Comparison of ENCODE assay signal across 21 cellular contexts in genomic region chr19:50667177-50667758, GRCh38. TPM values are rescaled to one million over a fixed set of nuclear protein-coding genes. Genes with fewer than 3 reads are reported as not detected.
DNase-seq lines count a peak whose midpoint lies in the region; ATAC-seq, FAIRE-seq and TF ChIP-seq lines count a peak whose summit lies in the region.
"Had no signal": no experiment of that assay in that cellular context is flagged by ENCODE, and none has a peak within 500 bp of the region (broad histone marks: within the 10 kb centered on the region; RNA-seq: fewer than 3 reads in every experiment).

No MANE protein-coding gene starts in this region.

- CTCF ChIA-PET in A549 (lab: Yijun Ruan, JAX): interaction anchor here (1.0 to 4.9 kb wide), 6 partner anchors 8 to 116 kb away, joined by 3 to 36 read pairs (median 14); no protein-coding TSS in a partner anchor
- CTCF ChIA-PET in WTC11 (lab: Charles Lee): interaction anchor here (0.6 to 4.5 kb wide), 10 partner anchors 18 to 350 kb away, joined by 3 to 13 read pairs (median 4); partner anchors contain the start of gene C19orf81

- POLR2A ChIA-PET in A549 (lab: Yijun Ruan, JAX): no interaction called here
- POLR2A ChIA-PET in WTC11 (lab: Charles Lee): no interaction called here

- H3K4me1 Mint-ChIP-seq in WTC11: 0 out of 2 replicates have a peak, but pooled peaks cover 7% of the 10 kb centered on the region

- H4K8ac ChIP-seq in neuronal stem cell (ENCODE audit: low read depth, low read length): no peak overlapping the region

- H2BK5ac ChIP-seq in neuronal stem cell (ENCODE audit: low read length): no peak overlapping the region

- H3K4ac ChIP-seq in neuronal stem cell (ENCODE audit: low read length): no peak overlapping the region

- H2BK15ac ChIP-seq in neuronal stem cell (ENCODE audit: low read length): peak overlapping the region; percentile 37

- H3K36me3 ChIP-seq in hepatocyte (replicated peaks; ENCODE audit: insufficient read depth, low read depth): no peaks in the 10 kb centered on the region
- no peaks in the 10 kb centered on the region for H3K36me3 ChIP-seq in neuronal stem cell (replicated peaks in 1 of 2; ENCODE audit: control insufficient read depth in 2 of 2, insufficient read depth in 2 of 2, low read length in 2 of 2)
- H3K36me3 ChIP-seq: SJSA1 had no signal

- peak overlapping the region; percentile 37; the same call in 2 of the 3 replicates for H3K4me3 ChIP-seq in A549
- H3K4me3 ChIP-seq in hepatocyte: no peak overlapping the region
- H3K4me3 ChIP-seq in neuronal stem cell (ENCODE audit: low read length in 2 of 2): no peak overlapping the region
- H3K4me3 ChIP-seq: SJSA1 had no signal

- no peak for TF ChIP-seq CTCF in A549 (IDR thresholded peaks at IDR 0.05)
- TF ChIP-seq CTCF in WTC11 (IDR thresholded peaks at IDR 0.05): no peak
- TF ChIP-seq CTCF in hepatocyte (IDR thresholded peaks at IDR 0.05; ENCODE audit: poor library complexity): no peak

- no peaks in the 10 kb centered on the region for H4K20me1 ChIP-seq in hepatocyte (ENCODE audit: insufficient read depth, poor library complexity, severe bottlenecking)

- no peak for DNase-seq in A549 (ENCODE audit: low read depth in 1 of 2, low spot score in 1 of 2)
- DNase-seq in WTC11 (ENCODE audit: low spot score): no peak
- no peak for DNase-seq in hepatocyte (ENCODE audit: low spot score)
- DNase-seq in neuronal stem cell (ENCODE audit: low spot score): no peak
- DNase-seq in GM12891 (ENCODE audit: insufficient read length, low spot score): no peak
- DNase-seq: BE2C, EL, GF-D8, NCI-H1092 treated with DMSO at 0.1 percent for 48 hours, NCI-H146, NCI-H2029, NCI-H345, NCI-H524, NCI-H774, OCI-M1 had no signal

- H4K91ac ChIP-seq in neuronal stem cell (ENCODE audit: low read depth, low read length, poor library complexity): no peak overlapping the region

- H3K9me3 ChIP-seq in A549: no peaks in the 10 kb centered on the region
- H3K9me3 ChIP-seq in hepatocyte (ENCODE audit: low read depth): no peaks in the 10 kb centered on the region
- H3K9me3 ChIP-seq in neuronal stem cell (replicated peaks in 1 of 2; ENCODE audit: control insufficient read depth in 2 of 2, insufficient read depth in 1 of 2, low read depth in 1 of 2, low read length in 2 of 2): no peaks in the 10 kb centered on the region
- H3K9me3 ChIP-seq: BE2C, SJSA1 had no signal

- H2AFZ ChIP-seq in hepatocyte: no peak overlapping the region
- no peak overlapping the region for H2AFZ ChIP-seq in neuronal stem cell (ENCODE audit: low read length)

- no peak for TF ChIP-seq RAD21 in A549 (conservative IDR thresholded peaks at IDR 0.05 in 1 of 2, IDR thresholded peaks at IDR 0.05 in 1 of 2)

- H3K27ac ChIP-seq in A549 (peak overlapping the region in 1 of 2 experiments; percentile 66; a peak in 3 of 6 replicates), hepatocyte (no peak overlapping the region), neuronal stem cell (replicated peaks; ENCODE audit: low read length) (no peak overlapping the region)
- H3K27ac ChIP-seq: KMS-11, SJSA1 had no signal

- peak overlapping the region; percentile 81 for H2BK120ac ChIP-seq in neuronal stem cell (ENCODE audit: low read depth, low read length)

- no peak overlapping the region for H2BK12ac ChIP-seq in neuronal stem cell (ENCODE audit: low read length)

- H3K27me3 ChIP-seq in hepatocyte (peaks cover 54% of the 10 kb centered on the region), neuronal stem cell (ENCODE audit: control insufficient read depth in 3 of 3, insufficient read depth in 3 of 3, low read depth in 1 of 3, low read length in 3 of 3) (peaks cover 0 to 51% (median 17%) of the 10 kb centered on the region in 3 experiments)
- H3K27me3 ChIP-seq: BE2C had no signal

- peak in 1 of 2 experiments; percentile 29; a peak in 3 of 6 replicates for ATAC-seq in A549
- ATAC-seq in WTC11: peak; percentile 31
- no peak for ATAC-seq in HG03460 (IDR thresholded peaks at IDR 0.05; ENCODE audit: unreplicated experiment)
- no peak for ATAC-seq in GM19463 (IDR thresholded peaks at IDR 0.05; ENCODE audit: unreplicated experiment)
- no peak for ATAC-seq in HG03196 (IDR thresholded peaks at IDR 0.05; ENCODE audit: unreplicated experiment)

- no peak for TF ChIP-seq EP300 in A549 (IDR thresholded peaks at IDR 0.05)

- TF ChIP-seq POLR2A in A549 (IDR thresholded peaks at IDR 0.05; ENCODE audit: low read length) (no peak), GM12891 (IDR thresholded peaks at IDR 0.05; ENCODE audit: low read depth, low read length) (no peak)

- no peak overlapping the region for H3K27ac Mint-ChIP-seq in WTC11

- H3K9ac ChIP-seq in neuronal stem cell (ENCODE audit: low read depth, low read length, poor library complexity): peak overlapping the region; percentile 70
- H3K9ac ChIP-seq: KMS-11 had no signal

- no peak overlapping the region for H3K4me3 Mint-ChIP-seq in WTC11

- peak overlapping the region; percentile 79 for H3K4me2 ChIP-seq in A549
- H3K4me2 ChIP-seq in hepatocyte: peak overlapping the region; percentile 56
- H3K4me2 ChIP-seq in neuronal stem cell (ENCODE audit: insufficient read depth, low read length, poor library complexity, severe bottlenecking): peak overlapping the region; percentile 57
- H3K4me2 ChIP-seq: KMS-11 had no signal

- no peaks in the 10 kb centered on the region for H3K9me2 ChIP-seq in hepatocyte (replicated peaks; ENCODE audit: insufficient read depth)

- H3K14ac ChIP-seq in neuronal stem cell (ENCODE audit: low read length): no peak overlapping the region

- peak overlapping the region; percentile 90 for H3K18ac ChIP-seq in neuronal stem cell (ENCODE audit: low read length)

- peak overlapping the region; percentile 80 for H3K23ac ChIP-seq in neuronal stem cell (ENCODE audit: low read depth, low read length, poor library complexity)

- H3K4me1 ChIP-seq in A549 (peaks cover 30% of the 10 kb centered on the region), hepatocyte (ENCODE audit: insufficient read depth) (no peaks in the 10 kb centered on the region), neuronal stem cell (ENCODE audit: control insufficient read depth in 2 of 2, insufficient read depth in 1 of 2, low read depth in 1 of 2, low read length in 2 of 2) (peaks cover 6 to 8% of the 10 kb centered on the region in 2 donors)
- H3K4me1 ChIP-seq: BE2C, SJSA1 had no signal

- H3K9me3 Mint-ChIP-seq in WTC11: peaks cover 12% of the 10 kb centered on the region

- peaks cover 1% of the 10 kb centered on the region for H3K79me1 ChIP-seq in neuronal stem cell (ENCODE audit: low read depth, low read length)

- peaks cover 8% of the 10 kb centered on the region for H3K36me3 Mint-ChIP-seq in WTC11

- H3K27me3 Mint-ChIP-seq in WTC11 (ENCODE audit: low read depth): peaks cover 83% of the 10 kb centered on the region

- H2AK5ac ChIP-seq in neuronal stem cell (ENCODE audit: low read depth, low read length): no peak overlapping the region

- no peak for FAIRE-seq in A549 (lab: Jason Lieb, UNC)
- FAIRE-seq in GM12891 (lab: Jason Lieb, UNC): no peak
- FAIRE-seq: RCC 7860 had no signal

- no peaks in the 10 kb centered on the region for H3K79me2 ChIP-seq in hepatocyte

- 30% methylated on average over 26 of the region's 56 CpGs for WGBS in A549 (ENCODE audit: missing lambda C conversion rate)
- 62% methylated on average over 17 of the region's 56 CpGs for WGBS in hepatocyte (ENCODE audit: low lambda C conversion rate, missing lambda C conversion rate)
- no CpG with 5 or more reads among the region's 56 CpGs for WGBS in neuronal stem cell (ENCODE audit: extremely low coverage in 2 of 2, insufficient read length in 2 of 2, insufficient replicate concordance in 1 of 2), 2 donors

RNA-seq across cellular contexts. Expression of gene C19orf81, which starts 18.0 kb away (rescaled TPM):
- polyA plus RNA-seq in A549 (2011; rRNA removed) (1.8 and 2.1 TPM in 2 replicates), A549 (2017; fragmentation: RNase III; extraction: RNeasy Plus Mini Kit Qiagen cat#74134 plus additional on column Dnase treatment) (7.9 to 9.5 TPM (median 8.2 TPM) in 3 replicates), hepatocyte (12.4 and 14.7 TPM in 2 replicates)
- 5.7 and 5.8 TPM in 2 replicates for polyA plus RNA-seq in A549 (2012; cell fraction: cytosol; rRNA removed)
- 5.8 and 5.9 TPM in 2 replicates for polyA plus RNA-seq in A549 (2012; cell fraction: nucleus; rRNA removed)
- polyA minus RNA-seq in A549 (2011; rRNA and poly(A)+ RNA removed): not detected in 2 replicates
- total RNA-seq in WTC11 (2021) (22.4 to 24.5 TPM (median 22.9 TPM) in 3 replicates), hepatocyte (2.2 and 4.1 TPM in 2 replicates)
- polyA plus RNA-seq in neuronal stem cell (2013, experiment 1 of 2): 32.6 TPM
- 31.3 TPM for polyA plus RNA-seq in neuronal stem cell (2013, experiment 2 of 2)
- polyA plus RNA-seq in GM12891 (2012; ENCODE audit: low read depth, missing spikeins): not detected
- total RNA-seq: SJSA1 had no signal

RNA-seq across cellular contexts. Expression of gene SYT3, which starts 27.6 kb away (rescaled TPM):
- polyA plus RNA-seq in A549 (2011; rRNA removed) (0.25 and 0.29 TPM in 2 replicates), A549 (2017; fragmentation: RNase III; extraction: RNeasy Plus Mini Kit Qiagen cat#74134 plus additional on column Dnase treatment) (0.45 to 1.2 TPM (median 1.1 TPM) in 3 replicates), hepatocyte (2.2 and 4.3 TPM in 2 replicates)
- polyA plus RNA-seq in A549 (2012; cell fraction: cytosol; rRNA removed): 0.24 and 0.30 TPM in 2 replicates
- 0.44 and 0.54 TPM in 2 replicates for polyA plus RNA-seq in A549 (2012; cell fraction: nucleus; rRNA removed)
- polyA minus RNA-seq in A549 (2011; rRNA and poly(A)+ RNA removed): 0.44 TPM in 1 of 2 replicates, not detected in the other
- total RNA-seq in WTC11 (2021) (14.6 to 21.7 TPM (median 20.1 TPM) in 3 replicates), hepatocyte (0.48 and 1.5 TPM in 2 replicates)
- 2.6 TPM for polyA plus RNA-seq in neuronal stem cell (2013, experiment 1 of 2)
- polyA plus RNA-seq in neuronal stem cell (2013, experiment 2 of 2): 2.5 TPM
- polyA plus RNA-seq in GM12891 (2012; ENCODE audit: low read depth, missing spikeins): not detected
- total RNA-seq: SJSA1 had no signal

RNA-seq across cellular contexts. Expression of gene SHANK1, which starts 52.3 kb away (rescaled TPM):
- 0.01 and 0.04 TPM in 2 replicates for polyA plus RNA-seq in A549 (2011; rRNA removed)
- 0.04 and 0.06 TPM in 2 replicates for polyA plus RNA-seq in A549 (2012; cell fraction: cytosol; rRNA removed)
- 0.04 and 0.07 TPM in 2 replicates for polyA plus RNA-seq in A549 (2012; cell fraction: nucleus; rRNA removed)
- polyA plus RNA-seq in A549 (2017; fragmentation: RNase III; extraction: RNeasy Plus Mini Kit Qiagen cat#74134 plus additional on column Dnase treatment): 0.07 to 0.17 TPM (median 0.09 TPM) in 3 replicates
- 0.41 TPM in 1 of 2 replicates, not detected in the other for polyA minus RNA-seq in A549 (2011; rRNA and poly(A)+ RNA removed)
- total RNA-seq in WTC11 (2021): 3.9 to 8.7 TPM (median 5.0 TPM) in 3 replicates
- 0.24 and 2.3 TPM in 2 replicates for total RNA-seq in hepatocyte
- 0.56 and 1.4 TPM in 2 replicates for polyA plus RNA-seq in hepatocyte
- polyA plus RNA-seq in neuronal stem cell (2013, experiment 1 of 2): 6.2 TPM
- 5.9 TPM for polyA plus RNA-seq in neuronal stem cell (2013, experiment 2 of 2)
- polyA plus RNA-seq in GM12891 (2012; ENCODE audit: low read depth, missing spikeins): not detected
- total RNA-seq: SJSA1 had no signal

RNA-seq across cellular contexts. Expression of gene CLEC11A, which starts 55.9 kb away (rescaled TPM):
- 1.4 and 1.5 TPM in 2 replicates for polyA plus RNA-seq in A549 (2011; rRNA removed)
- 5.7 and 9.0 TPM in 2 replicates for polyA plus RNA-seq in A549 (2012; cell fraction: cytosol; rRNA removed)
- polyA plus RNA-seq in A549 (2012; cell fraction: nucleus; rRNA removed): 9.7 and 13.1 TPM in 2 replicates
- polyA plus RNA-seq in A549 (2017; fragmentation: RNase III; extraction: RNeasy Plus Mini Kit Qiagen cat#74134 plus additional on column Dnase treatment): 5.0 to 6.4 TPM (median 6.2 TPM) in 3 replicates
- polyA minus RNA-seq in A549 (2011; rRNA and poly(A)+ RNA removed): 0.34 and 0.37 TPM in 2 replicates
- 7.6 to 9.5 TPM (median 8.2 TPM) in 3 replicates for total RNA-seq in WTC11 (2021)
- 27.6 and 30.3 TPM in 2 replicates for total RNA-seq in hepatocyte
- 72.4 and 111 TPM in 2 replicates for polyA plus RNA-seq in hepatocyte
- 12.3 TPM for polyA plus RNA-seq in neuronal stem cell (2013, experiment 1 of 2)
- polyA plus RNA-seq in neuronal stem cell (2013, experiment 2 of 2): 12.3 TPM
- 0.22 TPM for polyA plus RNA-seq in GM12891 (2012; ENCODE audit: low read depth, missing spikeins)
